Comparison of ENCODE assay signal across 33 cellular contexts in the genomic region with DNA sequence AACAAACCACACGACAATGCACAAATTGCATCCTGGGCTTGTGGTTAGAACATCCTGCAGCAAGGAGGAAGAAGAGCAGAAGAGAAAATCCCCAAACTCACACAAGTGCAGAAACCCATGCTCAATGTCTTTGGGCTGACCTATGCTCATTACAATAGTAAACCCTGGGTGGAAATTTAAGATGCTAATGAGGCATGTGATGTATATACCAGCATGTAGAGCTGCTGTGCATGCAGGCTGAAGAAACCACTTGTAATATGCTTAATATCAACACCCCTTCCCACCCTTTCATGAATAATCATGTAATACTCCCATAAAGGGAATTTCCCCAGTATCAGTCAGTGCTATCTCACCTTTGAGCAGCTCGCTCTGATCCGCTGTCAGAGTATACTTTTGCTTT.
"Had no signal": no experiment of that assay in that cellular context is flagged by ENCODE, and none has a peak within 500 bp of the region (broad histone marks: within the 10 kb centered on the region; RNA-seq: fewer than 3 reads in every experiment).

No MANE protein-coding gene starts in this region.

- DNase-seq: activated CD4-positive, alpha-beta T cell treated with anti-CD3 and anti-CD28 coated beads, Interleukin-2, amount 10 ng/mL, durations not matched to agents 7 days and 5 days; activated CD4-positive, alpha-beta T cell treated with anti-CD3 and anti-CD28 coated beads, Interleukin-2, amount 50 U/mL, for 48 hours; activated CD8-positive, alpha-beta memory T cell treated with anti-CD3 and anti-CD28 coated beads for 24 hours; activated CD8-positive, alpha-beta memory T cell treated with anti-CD3 and anti-CD28 coated beads, Interleukin-2, amount 10 ng/mL, durations not matched to agents 7 days and 5 days; activated CD8-positive, alpha-beta memory T cell treated with anti-CD3 and anti-CD28 coated beads, Interleukin-2, amount 50 U/mL, for 48 hours; activated effector memory CD4-positive, alpha-beta T cell treated with Interleukin-2 at 50 U/mL for 16 hours; activated naive CD4-positive, alpha-beta T cell treated with anti-CD3 and anti-CD28 coated beads, Interleukin-2, amount 10 ng/mL, durations not matched to agents 7 days and 5 days; activated naive CD8-positive, alpha-beta T cell treated with anti-CD3 and anti-CD28 coated beads, Interleukin-2, amount 50 U/mL, for 24 hours; activated T-cell treated with anti-CD3 and anti-CD28 coated beads, Interleukin-2, amount 50 U/mL, for 48 hours; anterior cingulate cortex; caudate nucleus; cerebellar nuclear complex; KG1; MM.1S; NCI-H1092 treated with DMSO at 0.1 percent for 48 hours; NCI-H1417; NCI-H146; NCI-H187; NCI-H2029 treated with DMSO at 0.1 percent for 48 hours; NCI-H2107; NCI-H2171; NCI-H510A; NCI-H526; NCI-H748 treated with DMSO at 0.1 percent for 48 hours; NK-92 treated with Interleukin-12 subunit alpha and Interleukin-12 subunit beta, amount 100 ng/mL, for 24 hours; SHP77 treated with DMSO at 0.1 percent for 48 hours; SK-N-SH; T-cell; T-helper 2 cell; T-helper 9 cell; WERI-Rb-1 had no signal

- H3K9ac ChIP-seq: SK-N-SH had no signal

- H3K36me3 ChIP-seq: SJSA1, WERI-Rb-1 had no signal

- H3K27me3 ChIP-seq: SJSA1 had no signal

- ATAC-seq: activated CD8-positive, alpha-beta memory T cell treated with anti-CD3 and anti-CD28 coated beads, Interleukin-2, amount 10 ng/mL, durations not matched to agents 7 days and 5 days; activated naive CD8-positive, alpha-beta T cell treated with anti-CD3 and anti-CD28 coated beads, Interleukin-2, amount 50 U/mL, for 24 hours; Panc1; T-cell had no signal

- H3K27ac ChIP-seq: SJSA1, WERI-Rb-1 had no signal

- H3K4me1 ChIP-seq: SJSA1 had no signal

- H3K4me3 ChIP-seq: SJSA1 had no signal

- H3K9me3 ChIP-seq: SJSA1, SK-N-SH had no signal

- H3K4me2 ChIP-seq: SK-N-SH had no signal
